ENCODE assay signal across 9 cellular contexts in the genomic region with DNA sequence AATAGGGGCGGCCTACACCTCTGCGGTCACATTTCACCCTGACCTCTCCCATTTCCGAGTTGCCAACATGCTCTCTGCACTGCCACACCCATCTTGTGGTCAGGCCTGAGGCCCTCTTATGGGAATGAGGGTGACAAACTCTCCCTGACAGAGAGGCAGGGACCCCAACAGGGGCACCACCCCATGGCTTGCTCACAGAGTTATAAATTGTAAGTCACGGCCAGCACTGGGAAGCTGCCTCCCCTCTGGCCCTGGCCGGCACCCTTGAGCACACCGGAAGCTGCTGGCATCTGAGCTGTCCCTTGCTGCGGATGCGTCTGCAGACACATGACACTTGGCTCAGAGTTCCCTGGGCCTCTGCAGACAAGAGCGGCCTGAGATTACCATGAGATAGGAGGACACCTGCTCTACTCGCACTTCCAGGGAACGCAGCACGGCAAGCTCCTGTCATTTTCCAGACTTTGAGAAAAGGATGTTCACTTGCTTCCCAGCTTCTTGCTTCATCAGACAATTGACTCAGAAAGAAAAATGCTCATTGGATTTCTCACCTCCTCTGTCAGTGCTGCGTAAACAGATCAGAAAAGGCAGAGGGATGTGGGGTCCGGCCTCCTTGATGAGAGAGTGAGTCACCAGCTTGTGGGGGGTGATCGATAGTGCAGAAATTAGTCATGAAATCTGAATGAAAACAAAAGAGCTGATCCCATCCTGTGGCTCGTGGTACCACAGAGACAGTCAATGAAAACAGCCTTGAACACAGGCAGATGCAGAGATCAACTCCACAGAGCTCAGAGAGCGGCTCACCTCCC.
DNase-seq lines count a peak whose midpoint lies in the region; ATAC-seq and TF ChIP-seq lines count a peak whose summit lies in the region.
"Had no signal": no experiment of that assay in that cellular context is flagged by ENCODE, and none has a peak within 500 bp of the region (broad histone marks: within the 10 kb centered on the region; RNA-seq: fewer than 3 reads in every experiment).

No MANE protein-coding gene starts in this region.

- peak overlapping the region; percentile 85 for H3K27ac Mint-ChIP-seq in stimulated activated effector memory CD8-positive, alpha-beta T cell treated with anti-CD3 and anti-CD28 coated beads, Interleukin-12 subunit alpha, Interleukin-12 subunit beta, amount 100 ng/mL, for 72 hours
- H3K27ac Mint-ChIP-seq: B cell had no signal

- H3K4me1 Mint-ChIP-seq in stimulated activated effector memory CD8-positive, alpha-beta T cell treated with anti-CD3 and anti-CD28 coated beads, Interleukin-12 subunit alpha, Interleukin-12 subunit beta, amount 100 ng/mL, for 72 hours, result peaks cover 36% of the 10 kb centered on the region
- H3K4me1 Mint-ChIP-seq: B cell had no signal

- peak overlapping the region; percentile 54 for H3K4me3 Mint-ChIP-seq in stimulated activated effector memory CD8-positive, alpha-beta T cell treated with anti-CD3 and anti-CD28 coated beads, Interleukin-12 subunit alpha, Interleukin-12 subunit beta, amount 100 ng/mL, for 72 hours
- H3K4me3 Mint-ChIP-seq: B cell had no signal

- no peak for DNase-seq in activated CD4-positive, CD25-positive, alpha-beta regulatory T cell (lab: John Stamatoyannopoulos, UW)
- DNase-seq in activated T-cell treated with anti-CD3 and anti-CD28 coated beads for 4 hours, result peak; percentile 6
- DNase-seq in foreskin fibroblast, result peak; percentile 95
- peak; percentile 42 to 85 for DNase-seq in stimulated activated effector memory CD8-positive, alpha-beta T cell treated with anti-CD3 and anti-CD28 coated beads, Interleukin-12 subunit alpha, Interleukin-12 subunit beta, amount 100 ng/mL, for 72 hours (ENCODE audit: low spot score in 2 of 2)
- no peak for DNase-seq in activated gamma-delta T cell (lab: John Stamatoyannopoulos, UW)
- no peak for DNase-seq in germinal center (ENCODE audit: low spot score)

- TF ChIP-seq CTCF in foreskin fibroblast (IDR thresholded peaks at IDR 0.05; ENCODE audit: low read depth, low read length), result no peak

- H3K4me3 ChIP-seq in foreskin fibroblast (ENCODE audit: low read depth in 1 of 2, low read length in 2 of 2), result no peak overlapping the region

- no peaks in the 10 kb centered on the region for H3K36me3 Mint-ChIP-seq in stimulated activated effector memory CD8-positive, alpha-beta T cell treated with anti-CD3 and anti-CD28 coated beads, Interleukin-12 subunit alpha, Interleukin-12 subunit beta, amount 100 ng/mL, for 72 hours

- H3K9me3 Mint-ChIP-seq in stimulated activated effector memory CD8-positive, alpha-beta T cell treated with anti-CD3 and anti-CD28 coated beads, Interleukin-12 subunit alpha, Interleukin-12 subunit beta, amount 100 ng/mL, for 72 hours, result no peaks in the 10 kb centered on the region

- peak; percentile 88 to 92 for ATAC-seq in activated CD4-positive, CD25-positive, alpha-beta regulatory T cell treated with anti-CD3 and anti-CD28 coated beads, Interleukin-2, amount 50 U/mL, for 24 hours
- peak; percentile 98 for ATAC-seq in stimulated activated effector memory CD8-positive, alpha-beta T cell treated with anti-CD3 and anti-CD28 coated beads, Interleukin-12 subunit alpha, Interleukin-12 subunit beta, amount 100 ng/mL, for 72 hours
- no peak for ATAC-seq in HG02884 (IDR thresholded peaks at IDR 0.05; ENCODE audit: unreplicated experiment)

Comparison
In these comparisons a context has a peak if more than half of its experiments do, and no peak if none do; other contexts are left out.
1. DNase-seq: peak in activated T-cell treated with anti-CD3 and anti-CD28 coated beads for 4 hours (single experiment), foreskin fibroblast (2 of 2) and stimulated activated effector memory CD8-positive, alpha-beta T cell treated with anti-CD3 and anti-CD28 coated beads, Interleukin-12 subunit alpha, Interleukin-12 subunit beta, amount 100 ng/mL, for 72 hours (2 of 2); none in activated CD4-positive, CD25-positive, alpha-beta regulatory T cell (0 of 4), activated gamma-delta T cell (single experiment) and germinal center (single experiment).